12 cellular contexts compared by ENCODE assay signal in the genomic region with DNA sequence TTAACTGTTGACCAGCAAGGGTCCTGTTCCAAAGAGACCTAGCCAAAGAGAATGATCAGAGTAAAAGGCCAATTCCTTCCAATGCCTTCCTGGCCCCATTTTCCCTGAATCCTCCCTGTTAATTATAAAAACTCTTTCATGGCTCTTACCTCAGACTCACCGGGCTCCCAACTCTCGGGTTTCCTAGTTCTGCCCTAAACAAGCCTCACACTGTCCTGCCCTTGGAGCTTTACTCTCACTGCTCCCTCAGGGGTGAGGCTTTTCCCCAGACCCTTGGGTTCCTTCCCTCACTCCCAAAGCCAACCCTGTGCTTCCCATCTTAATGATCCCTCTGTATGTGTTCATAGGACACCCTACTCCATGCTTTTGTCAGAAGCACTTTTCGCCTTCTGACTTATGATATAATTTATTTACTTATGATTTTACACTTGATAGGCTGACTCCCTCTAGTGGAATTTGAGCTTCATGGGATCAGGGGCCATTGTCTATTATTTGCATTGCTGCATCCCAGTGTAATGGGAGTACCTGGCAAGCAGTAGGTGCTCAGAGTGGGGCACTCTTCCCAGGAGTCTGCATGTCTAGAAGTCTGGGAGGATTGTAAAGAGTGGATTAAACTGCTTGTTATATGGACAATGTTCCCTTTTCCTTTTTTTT. TPM values are rescaled to one million over a fixed set of nuclear protein-coding genes. Genes with fewer than 3 reads are reported as not detected.
DNase-seq lines count a peak whose midpoint lies in the region; ATAC-seq, FAIRE-seq and TF ChIP-seq lines count a peak whose summit lies in the region.
"Had no signal": no experiment of that assay in that cellular context is flagged by ENCODE, and none has a peak within 500 bp of the region (broad histone marks: within the 10 kb centered on the region; RNA-seq: fewer than 3 reads in every experiment).

No MANE protein-coding gene starts in this region.

- no peaks in the 10 kb centered on the region for H3K9me3 Mint-ChIP-seq in activated T-helper 1 cell treated with anti-CD3 and anti-CD28 coated beads, Interleukin-12 subunit alpha, Interleukin-12 subunit beta, Interleukin-2, Interleukin-4 antibody, amounts not matched to agents 30 ng/mL and 10 ng/mL and 1 ng/mL, durations not matched to agents 14 hours and 24 hours and 36 hours
- H3K9me3 Mint-ChIP-seq: immature natural killer cell; T-helper 1 cell treated with Interleukin-12 subunit alpha and Interleukin-12 subunit beta and Interleukin-4 antibody, amounts not matched to agents 30 μg/mL and 1 μg/mL, for 36 hours had no signal

- H3K4me1 Mint-ChIP-seq in activated T-helper 1 cell treated with anti-CD3 and anti-CD28 coated beads, Interleukin-12 subunit alpha, Interleukin-12 subunit beta, Interleukin-2, Interleukin-4 antibody, amounts not matched to agents 30 ng/mL and 10 ng/mL and 1 ng/mL, durations not matched to agents 14 hours and 24 hours and 36 hours (ENCODE audit: low read depth): no peaks in the 10 kb centered on the region
- H3K4me1 Mint-ChIP-seq: immature natural killer cell had no signal

- no peak overlapping the region for H3K9ac ChIP-seq in DND-41 (ENCODE audit: low read depth, low read length)

- TF ChIP-seq CTCF in DND-41 (IDR thresholded peaks at IDR 0.05; ENCODE audit: borderline replicate concordance, extremely low read depth, low read length, poor library complexity, severe bottlenecking) (peak; percentile 41), bronchial epithelial cell (IDR thresholded peaks at IDR 0.05; ENCODE audit: insufficient read depth, low read length, severe bottlenecking) (peak; percentile 51)

- H3K9me3 ChIP-seq in DND-41 (ENCODE audit: insufficient read depth, low read length, severe bottlenecking): no peaks in the 10 kb centered on the region
- H3K9me3 ChIP-seq: right atrium auricular region had no signal

- H3K4me3 Mint-ChIP-seq in activated T-helper 1 cell treated with anti-CD3 and anti-CD28 coated beads, Interleukin-12 subunit alpha, Interleukin-12 subunit beta, Interleukin-2, Interleukin-4 antibody, amounts not matched to agents 30 ng/mL and 10 ng/mL and 1 ng/mL, durations not matched to agents 14 hours and 24 hours and 36 hours: no peak overlapping the region
- H3K4me3 Mint-ChIP-seq: immature natural killer cell; T-helper 1 cell treated with Interleukin-12 subunit alpha and Interleukin-12 subunit beta and Interleukin-4 antibody, amounts not matched to agents 30 μg/mL and 1 μg/mL, for 36 hours had no signal

- no peak for ATAC-seq in DND-41 (ENCODE audit: insufficient read depth, low read depth)
- ATAC-seq in GM21737 (IDR thresholded peaks at IDR 0.05; ENCODE audit: unreplicated experiment): no peak

- DNase-seq in DND-41 (no peak), M059J (ENCODE audit: low read depth) (peak; percentile 33), bronchial epithelial cell (ENCODE audit: low read depth) (peak; percentile 73), lung microvascular endothelial cell (ENCODE audit: low read depth in 2 of 2) (peak; percentile 17 to 19), NCI-H524 (lab: John Stamatoyannopoulos, UW) (no peak), dedifferentiated amniotic fluid mesenchymal stem cell (ENCODE audit: extremely low spot score) (no peak)
- no peak for DNase-seq in activated T-helper 1 cell treated with anti-CD3 and anti-CD28 coated beads, Interleukin-12 subunit alpha, Interleukin-12 subunit beta, Interleukin-2, Interleukin-4 antibody, amounts not matched to agents 30 ng/mL and 10 ng/mL and 1 ng/mL, durations not matched to agents 14 hours and 24 hours and 36 hours (ENCODE audit: low spot score)
- DNase-seq: immature natural killer cell, NCI-H2171 had no signal

- no peak for FAIRE-seq in bronchial epithelial cell (lab: Jason Lieb, UNC)

- H3K36me3 Mint-ChIP-seq in activated T-helper 1 cell treated with anti-CD3 and anti-CD28 coated beads, Interleukin-12 subunit alpha, Interleukin-12 subunit beta, Interleukin-2, Interleukin-4 antibody, amounts not matched to agents 30 ng/mL and 10 ng/mL and 1 ng/mL, durations not matched to agents 14 hours and 24 hours and 36 hours (ENCODE audit: low read depth): no peaks in the 10 kb centered on the region
- H3K36me3 Mint-ChIP-seq: immature natural killer cell had no signal

- H3K4me2 ChIP-seq in DND-41 (ENCODE audit: insufficient read depth, low read length): no peak overlapping the region

- H4K20me1 ChIP-seq in DND-41 (ENCODE audit: insufficient read depth, low read length): no peaks in the 10 kb centered on the region

- no peak overlapping the region for H2AFZ ChIP-seq in DND-41 (ENCODE audit: low read depth, low read length)

- peaks cover 26% of the 10 kb centered on the region for H3K27me3 Mint-ChIP-seq in activated T-helper 1 cell treated with anti-CD3 and anti-CD28 coated beads, Interleukin-12 subunit alpha, Interleukin-12 subunit beta, Interleukin-2, Interleukin-4 antibody, amounts not matched to agents 30 ng/mL and 10 ng/mL and 1 ng/mL, durations not matched to agents 14 hours and 24 hours and 36 hours (ENCODE audit: insufficient read depth)

- no peak overlapping the region for H3K27ac Mint-ChIP-seq in activated T-helper 1 cell treated with anti-CD3 and anti-CD28 coated beads, Interleukin-12 subunit alpha, Interleukin-12 subunit beta, Interleukin-2, Interleukin-4 antibody, amounts not matched to agents 30 ng/mL and 10 ng/mL and 1 ng/mL, durations not matched to agents 14 hours and 24 hours and 36 hours
- H3K27ac Mint-ChIP-seq: immature natural killer cell; T-helper 1 cell treated with Interleukin-12 subunit alpha and Interleukin-12 subunit beta and Interleukin-4 antibody, amounts not matched to agents 30 μg/mL and 1 μg/mL, for 36 hours had no signal

- no peaks in the 10 kb centered on the region for H3K79me2 ChIP-seq in DND-41 (ENCODE audit: insufficient read depth, low read length)

- H3K36me3 ChIP-seq in DND-41 (ENCODE audit: insufficient read depth, low read length): no peaks in the 10 kb centered on the region
- H3K36me3 ChIP-seq in bronchial epithelial cell (ENCODE audit: control insufficient read depth, insufficient read depth, low read length): no peaks in the 10 kb centered on the region
- H3K36me3 ChIP-seq: right atrium auricular region had no signal

- peaks cover 13% of the 10 kb centered on the region for H3K27me3 ChIP-seq in DND-41 (ENCODE audit: insufficient read depth, low read length, poor library complexity)
- H3K27me3 ChIP-seq in bronchial epithelial cell (ENCODE audit: control insufficient read depth, insufficient read depth, low read length): no peaks in the 10 kb centered on the region
- H3K27me3 ChIP-seq: right atrium auricular region had no signal

- intact Hi-C loops in activated T-helper 1 cell treated with anti-CD3 and anti-CD28 coated beads, Interleukin-12 subunit alpha, Interleukin-12 subunit beta, Interleukin-2, Interleukin-4 antibody, amounts not matched to agents 30 ng/mL and 10 ng/mL and 1 ng/mL, durations not matched to agents 14 hours and 24 hours and 36 hours (cut with micrococcal nuclease): no loop called here

- no peaks in the 10 kb centered on the region for H3K4me1 ChIP-seq in DND-41 (ENCODE audit: insufficient read depth, low read length)
- H3K4me1 ChIP-seq: right atrium auricular region had no signal

- H3K27ac ChIP-seq in DND-41 (ENCODE audit: low read length): no peak overlapping the region
- H3K27ac ChIP-seq: right atrium auricular region had no signal

- H3K4me3 ChIP-seq in DND-41 (ENCODE audit: low read depth in 1 of 2, low read length in 2 of 2): no peak overlapping the region
- H3K4me3 ChIP-seq in bronchial epithelial cell (ENCODE audit: low read depth, low read length): no peak overlapping the region
- H3K4me3 ChIP-seq: right atrium auricular region had no signal

RNA-seq across cellular contexts. Expression of a gene that starts 29.9 kb away (rescaled TPM):
- 22.4 and 30.4 TPM in 2 replicates for total RNA-seq in M059J (2014; rRNA removed; shearing (Covaris generic))
- 34.0 and 47.0 TPM in 2 replicates for total RNA-seq in bronchial epithelial cell
- total RNA-seq in lung microvascular endothelial cell: 15.5 and 21.8 TPM in 2 replicates
- 35.5 and 36.4 TPM in 2 replicates for total RNA-seq in activated T-helper 1 cell treated with anti-CD3 and anti-CD28 coated beads, Interleukin-12 subunit alpha, Interleukin-12 subunit beta, Interleukin-2, Interleukin-4 antibody, amounts not matched to agents 30 ng/mL and 10 ng/mL and 1 ng/mL, durations not matched to agents 14 hours and 24 hours and 36 hours

Comparison
In these comparisons a context has a peak if more than half of its experiments do, and no peak if none do; other contexts are left out.
1. DNase-seq: peak in M059J (single experiment), bronchial epithelial cell (single experiment) and lung microvascular endothelial cell (2 of 2); none in DND-41 (single experiment), NCI-H524 (0 of 2), dedifferentiated amniotic fluid mesenchymal stem cell (single experiment) and activated T-helper 1 cell treated with anti-CD3 and anti-CD28 coated beads, Interleukin-12 subunit alpha, Interleukin-12 subunit beta, Interleukin-2, Interleukin-4 antibody, amounts not matched to agents 30 ng/mL and 10 ng/mL and 1 ng/mL, durations not matched to agents 14 hours and 24 hours and 36 hours (single experiment).